Comparison of ENCODE assay signal across 1 cellular context in the genomic region with DNA sequence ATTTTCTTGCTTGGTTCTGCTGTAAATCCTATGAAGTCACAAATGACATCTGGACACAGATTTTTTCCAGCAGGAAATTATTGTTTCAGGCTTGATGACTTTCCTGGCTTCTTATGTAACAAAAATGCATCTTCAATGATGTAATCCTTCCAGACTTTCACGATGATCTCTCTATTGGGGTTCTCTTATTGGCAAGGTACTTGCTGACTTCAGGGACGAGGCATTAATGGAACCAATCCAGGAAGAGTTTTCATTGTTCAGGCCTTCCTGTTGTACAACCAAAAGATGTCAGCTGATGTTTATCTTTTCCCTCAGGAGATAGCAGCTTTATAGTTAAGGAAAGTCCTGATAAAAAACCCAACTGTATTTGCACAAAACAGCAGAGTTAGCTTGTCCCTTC.
TF ChIP-seq lines count a peak whose summit lies in the region.

No MANE protein-coding gene starts in this region.

TF ChIP-seq in IMR-90, 13 proteins besides CTCF, POLR2A, EP300 and RAD21 (continued from another document):
- no peak for TF ChIP-seq CHD1 (IDR thresholded peaks at IDR 0.05; ENCODE audit: low read depth, low read length)
- no peak for TF ChIP-seq RFX5 (IDR thresholded peaks at IDR 0.05; ENCODE audit: low read depth, low read length)
- no peak for TF ChIP-seq MAZ (IDR thresholded peaks at IDR 0.05; ENCODE audit: borderline replicate concordance, low read depth, low read length)
- TF ChIP-seq CEBPB (IDR thresholded peaks at IDR 0.05; ENCODE audit: low read depth, low read length): no peak
- no peak for TF ChIP-seq MXI1 (IDR thresholded peaks at IDR 0.05; ENCODE audit: borderline replicate concordance, low read depth, low read length)
- no peak for TF ChIP-seq MAFK (IDR thresholded peaks at IDR 0.05; ENCODE audit: low read depth, low read length)
- TF ChIP-seq FOS (IDR thresholded peaks at IDR 0.05; ENCODE audit: low read depth, low read length): no peak
- TF ChIP-seq USF2 (IDR thresholded peaks at IDR 0.05; ENCODE audit: low read depth, low read length): no peak
- no peak for TF ChIP-seq SMC3 (IDR thresholded peaks at IDR 0.05; ENCODE audit: low read depth, low read length)
- TF ChIP-seq, protein P1, sequence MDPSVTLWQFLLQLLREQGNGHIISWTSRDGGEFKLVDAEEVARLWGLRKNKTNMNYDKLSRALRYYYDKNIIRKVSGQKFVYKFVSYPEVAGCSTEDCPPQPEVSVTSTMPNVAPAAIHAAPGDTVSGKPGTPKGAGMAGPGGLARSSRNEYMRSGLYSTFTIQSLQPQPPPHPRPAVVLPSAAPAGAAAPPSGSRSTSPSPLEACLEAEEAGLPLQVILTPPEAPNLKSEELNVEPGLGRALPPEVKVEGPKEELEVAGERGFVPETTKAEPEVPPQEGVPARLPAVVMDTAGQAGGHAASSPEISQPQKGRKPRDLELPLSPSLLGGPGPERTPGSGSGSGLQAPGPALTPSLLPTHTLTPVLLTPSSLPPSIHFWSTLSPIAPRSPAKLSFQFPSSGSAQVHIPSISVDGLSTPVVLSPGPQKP (IDR thresholded peaks at IDR 0.05; ENCODE audit: borderline replicate concordance, low read depth, low read length): no peak
